Comparison of ENCODE assay signal across 15 cellular contexts in the genomic region with DNA sequence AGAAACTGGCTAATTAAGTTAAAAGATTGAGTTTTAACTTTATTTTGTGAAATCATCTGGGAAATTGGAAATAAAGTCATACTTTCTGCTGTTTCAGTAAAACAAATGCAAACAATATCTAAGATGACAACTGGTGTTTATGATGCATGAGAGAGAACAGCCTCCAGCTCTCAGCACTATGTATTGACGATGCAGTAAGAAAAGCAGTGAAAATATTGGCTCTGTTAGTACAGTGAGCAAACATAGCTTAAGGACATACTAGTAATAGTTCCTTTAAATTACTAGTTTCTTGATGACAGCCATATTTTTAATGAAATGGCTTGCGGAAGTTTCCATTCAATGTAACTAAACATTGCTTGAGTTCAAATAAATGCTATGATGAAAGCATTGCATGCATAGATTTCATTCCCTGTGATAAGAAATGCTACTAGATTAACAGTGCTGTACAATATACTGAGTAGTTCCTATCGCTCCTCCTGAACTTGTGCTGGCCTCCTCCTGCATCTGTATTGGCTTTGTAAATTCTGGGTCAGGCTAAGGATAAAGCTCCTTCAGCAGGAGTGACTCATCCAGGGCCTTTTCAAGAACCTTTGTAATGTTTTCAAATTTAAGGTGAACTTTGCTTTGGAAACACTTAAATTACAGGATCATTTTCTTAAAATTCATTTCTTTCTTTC. TPM values are rescaled to one million over a fixed set of nuclear protein-coding genes. Genes with fewer than 3 reads are reported as not detected.
DNase-seq lines count a peak whose midpoint lies in the region; ATAC-seq and TF ChIP-seq lines count a peak whose summit lies in the region.
"Had no signal": no experiment of that assay in that cellular context is flagged by ENCODE, and none has a peak within 500 bp of the region (broad histone marks: within the 10 kb centered on the region; RNA-seq: fewer than 3 reads in every experiment).

No MANE protein-coding gene starts in this region.

- peak; percentile 46 for DNase-seq in ELR (ENCODE audit: low read depth)
- peak; percentile 51 for DNase-seq in LHCN-M2 (ENCODE audit: low read depth)
- peak; percentile 38 for DNase-seq in astrocyte of the hippocampus (ENCODE audit: low read depth, low spot score)
- DNase-seq in lung (ENCODE audit: low spot score), result no peak
- DNase-seq in aorta, result no peak
- no peak for DNase-seq in NCI-H524 (lab: John Stamatoyannopoulos, UW)
- DNase-seq: activated CD8-positive, alpha-beta T cell treated with anti-CD3 and anti-CD28 coated beads for 36 hours; activated gamma-delta T cell treated with Interleukin-2 at 50 U/mL for 16 hours; COR-L47; NCI-H345; RPMI8226; thyroid gland had no signal

- 80 to 88% methylated on average over 3 of the region's 3 CpGs for WGBS in lung, 2 donors
- 63 to 73% methylated on average over 3 of the region's 3 CpGs for WGBS in aorta, 2 donors

- no peaks in the 10 kb centered on the region for H3K36me3 ChIP-seq in lung (ENCODE audit: control insufficient read depth in 2 of 2, insufficient read depth in 2 of 2, low read length in 2 of 2)
- no peaks in the 10 kb centered on the region for H3K36me3 ChIP-seq in aorta (ENCODE audit: control insufficient read depth in 1 of 2, insufficient read depth in 2 of 2, low read length in 1 of 2)
- H3K36me3 ChIP-seq: thyroid gland had no signal

- no peaks in the 10 kb centered on the region for H3K27me3 ChIP-seq in lung (ENCODE audit: control insufficient read depth, insufficient read depth)
- H3K27me3 ChIP-seq in aorta (ENCODE audit: control insufficient read depth in 1 of 2, insufficient read depth in 2 of 2, low read length in 1 of 2), result no peaks in the 10 kb centered on the region
- H3K27me3 ChIP-seq: thyroid gland had no signal

- TF ChIP-seq CTCF in lung (IDR thresholded peaks at IDR 0.05; ENCODE audit: control extremely low read depth, extremely low read depth), result no peak

- no peak overlapping the region for H3K4me3 ChIP-seq in lung
- no peak overlapping the region for H3K4me3 ChIP-seq in aorta (ENCODE audit: low read length in 2 of 2)
- H3K4me3 ChIP-seq: thyroid gland had no signal

- H3K4me1 ChIP-seq in lung (ENCODE audit: control insufficient read depth in 2 of 2, insufficient read depth in 2 of 2, low read length in 2 of 2) (peaks cover 3 to 15% of the 10 kb centered on the region in 2 donors), aorta (ENCODE audit: control insufficient read depth in 1 of 2, insufficient read depth in 2 of 2, low read length in 2 of 2) (no peaks in the 10 kb centered on the region)
- H3K4me1 ChIP-seq: thyroid gland had no signal

- H3K9me3 ChIP-seq in lung (ENCODE audit: control insufficient read depth in 2 of 2, insufficient read depth in 1 of 2, low read length in 1 of 2) (no peaks in the 10 kb centered on the region), aorta (ENCODE audit: control insufficient read depth, low read length) (no peaks in the 10 kb centered on the region)
- H3K9me3 ChIP-seq: thyroid gland had no signal

- intact Hi-C loops in aorta (cut with DNase I), result no loop called here

- H3K27ac ChIP-seq in lung (ENCODE audit: low read depth in 1 of 2, low read length in 1 of 2) (no peak overlapping the region), aorta (ENCODE audit: low read depth in 1 of 2, low read length in 2 of 2) (no peak overlapping the region)
- H3K27ac ChIP-seq: epithelial cell of prostate, thyroid gland had no signal

- ATAC-seq in lung (ENCODE audit: insufficient read depth, low FRiP score) (peak; percentile 62), HG03439 (IDR thresholded peaks at IDR 0.05; ENCODE audit: unreplicated experiment) (no peak), aorta (ENCODE audit: low FRiP score) (no peak), HG03565 (IDR thresholded peaks at IDR 0.05; ENCODE audit: unreplicated experiment) (no peak)
- ATAC-seq: activated CD8-positive, alpha-beta T cell treated with anti-CD3 and anti-CD28 coated beads for 36 hours had no signal

RNA-seq across cellular contexts. Expression of gene ARHGAP24, which starts 11.6 kb away (rescaled TPM):
- 24.5 and 35.7 TPM in 2 replicates for total RNA-seq in LHCN-M2 (2014; rRNA removed)
- 14.6 TPM for polyA plus RNA-seq in LHCN-M2 (2012)
- 10 to 100 TPM; 30.8 to 79.4 TPM for total RNA-seq in lung
- 10 to 100 TPM in 1 of 2 donors, 1 to 10 TPM in 1; 10.0 to 12.4 TPM for polyA plus RNA-seq in lung
- total RNA-seq in aorta, result 10 to 100 TPM; 33.6 to 34.4 TPM
- polyA plus RNA-seq in aorta, result 10 to 100 TPM; 13.4 to 35.2 TPM

Comparison
In these comparisons a context has a peak if more than half of its experiments do, and no peak if none do; other contexts are left out.
1. DNase-seq: peak in ELR (single experiment), LHCN-M2 (single experiment) and astrocyte of the hippocampus (single experiment); none in lung (single experiment), aorta (0 of 2) and NCI-H524 (0 of 2).